In the genomic region with DNA sequence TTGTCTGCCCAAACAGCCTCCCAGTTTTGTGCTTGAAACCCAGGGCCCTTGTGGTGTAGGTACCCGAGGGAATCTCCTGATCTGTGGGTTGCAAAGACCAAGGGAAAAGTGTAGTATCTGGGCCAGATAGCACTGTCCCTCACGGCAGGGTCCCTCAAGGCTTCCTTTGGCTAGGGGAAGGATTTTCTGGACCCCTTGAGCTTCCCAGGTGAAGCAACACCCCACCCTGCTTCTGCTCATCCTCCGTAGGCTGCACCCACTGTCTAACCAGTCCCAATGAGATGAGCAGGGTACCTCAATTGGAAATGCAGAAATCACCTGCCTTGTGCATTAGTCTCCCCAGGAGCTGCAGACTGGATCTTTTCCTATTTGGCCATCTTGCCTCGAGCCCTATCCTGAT, we compare ENCODE assay signal across 22 cellular contexts.
"Had no signal": no experiment of that assay in that cellular context is flagged by ENCODE, and none has a peak within 500 bp of the region (broad histone marks: within the 10 kb centered on the region; RNA-seq: fewer than 3 reads in every experiment).

No MANE protein-coding gene starts in this region.

- H3K27me3 ChIP-seq: brain microvascular endothelial cell, esophagus muscularis mucosa, foreskin keratinocyte, heart right ventricle, spleen, tibial nerve had no signal

- H3K27ac ChIP-seq: brain microvascular endothelial cell, esophagus muscularis mucosa, foreskin keratinocyte, heart right ventricle, spleen, tibial nerve, WERI-Rb-1 had no signal

- H3K36me3 ChIP-seq: brain microvascular endothelial cell, esophagus muscularis mucosa, heart right ventricle, spleen, tibial nerve, WERI-Rb-1 had no signal

- FAIRE-seq: astrocyte, endothelial cell of umbilical vein, TTC549 had no signal

- DNase-seq: activated CD8-positive, alpha-beta memory T cell treated with anti-CD3 and anti-CD28 coated beads, Interleukin-2, amount 50 U/mL, for 48 hours; activated gamma-delta T cell; activated T-cell treated with anti-CD3 and anti-CD28 coated beads, Interleukin-2, amount 50 U/mL, for 24 hours; amniotic stem cell; brain microvascular endothelial cell; caudate nucleus; heart right ventricle; left cardiac atrium; midbrain; natural killer cell; right cardiac atrium; spleen; stimulated activated naive CD4-positive, alpha-beta T cell treated with Interleukin-2 at 50 U/mL for 16 hours; T-helper 9 cell; WERI-Rb-1 had no signal

- ATAC-seq: activated CD4-positive, CD25-positive, alpha-beta regulatory T cell treated with anti-CD3 and anti-CD28 coated beads, Interleukin-2, amount 50 U/mL, for 24 hours; foreskin keratinocyte; heart right ventricle; left cardiac atrium; natural killer cell; right cardiac atrium had no signal

- H3K9me3 ChIP-seq: esophagus muscularis mucosa had no signal

- H3K4me1 ChIP-seq: esophagus muscularis mucosa, foreskin keratinocyte, heart right ventricle, spleen, tibial nerve had no signal

- H3K4me3 ChIP-seq: esophagus muscularis mucosa, heart right ventricle, spleen, tibial nerve had no signal
